Comparison of ENCODE assay signal across 29 cellular contexts in the genomic region with DNA sequence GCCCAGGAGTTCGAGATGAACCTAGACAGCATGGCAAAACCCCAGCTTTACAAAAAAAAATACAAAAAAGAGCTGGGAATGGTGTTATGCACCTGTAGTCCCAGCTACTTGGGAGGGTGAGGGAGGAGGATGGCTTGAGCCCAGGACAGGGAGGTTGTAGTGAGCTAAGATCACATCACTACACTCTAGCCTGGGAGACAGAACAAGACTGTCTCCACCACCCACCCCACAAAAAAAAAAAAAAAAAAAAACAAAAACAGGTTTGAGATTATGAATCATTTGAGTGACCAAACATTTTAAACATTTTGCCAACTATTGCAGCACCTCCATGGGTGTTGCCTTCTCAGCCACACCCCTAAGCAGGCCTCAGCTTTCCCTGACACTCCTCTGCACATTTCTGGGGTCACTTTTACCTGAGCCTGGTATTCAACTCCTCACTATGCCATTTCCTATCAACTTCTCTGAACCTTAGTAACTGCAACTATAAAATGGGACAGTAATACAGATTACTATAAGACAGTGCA. TPM values are rescaled to one million over a fixed set of nuclear protein-coding genes. Genes with fewer than 3 reads are reported as not detected.
"Had no signal": no experiment of that assay in that cellular context is flagged by ENCODE, and none has a peak within 500 bp of the region (broad histone marks: within the 10 kb centered on the region; RNA-seq: fewer than 3 reads in every experiment).

No MANE protein-coding gene starts in this region.

- H3K9me3 ChIP-seq: ascending aorta, body of pancreas, MG63 had no signal

- DNase-seq: activated B cell treated with CpG ODN at 0.5 μM for 24 hours; activated CD4-positive, alpha-beta memory T cell treated with anti-CD3 and anti-CD28 coated beads for 36 hours; activated CD4-positive, alpha-beta T cell treated with anti-CD3 and anti-CD28 coated beads for 1 hour; activated CD4-positive, alpha-beta T cell treated with anti-CD3 and anti-CD28 coated beads, Interleukin-2, amount 10 ng/mL, durations not matched to agents 7 days and 5 days; activated CD8-positive, alpha-beta memory T cell treated with anti-CD3 and anti-CD28 coated beads for 24 hours; activated effector memory CD4-positive, alpha-beta T cell treated with anti-CD3 and anti-CD28 coated beads, Interleukin-2, amount 50 U/mL, for 16 hours; activated naive CD4-positive, alpha-beta T cell treated with Interleukin-2 at 50 U/mL for 16 hours; activated naive CD8-positive, alpha-beta T cell treated with anti-CD3 and anti-CD28 coated beads, Interleukin-2, amount 50 U/mL, for 24 hours; activated T-cell treated with anti-CD3 and anti-CD28 coated beads, Interleukin-2, amount 50 U/mL, for 4 hours; amniotic stem cell; body of pancreas; MG63; MV-4-11; NCI-H1092 treated with DMSO at 0.1 percent for 48 hours; NCI-H1417 treated with DMSO at 0.1 percent for 48 hours; NCI-H187 treated with DMSO at 0.1 percent for 48 hours; NCI-H2081 treated with DMSO at 0.1 percent for 48 hours; NCI-H2171; NCI-H2227 treated with DMSO at 0.1 percent for 48 hours; NCI-H446 treated with DMSO at 0.1 percent for 48 hours; NCI-H524 treated with DMSO at 0.1 percent for 48 hours; NCI-H774; SIG-M5; T-cell; T-helper 2 cell; T1000 had no signal

- H3K36me3 ChIP-seq: ascending aorta, MG63 had no signal

- ATAC-seq: activated naive CD4-positive, alpha-beta T cell treated with anti-CD3 and anti-CD28 coated beads, Interleukin-2, amount 50 U/mL, for 72 hours; activated naive CD8-positive, alpha-beta T cell treated with anti-CD3 and anti-CD28 coated beads, Interleukin-2, amount 50 U/mL, for 24 hours; activated T-cell treated with anti-CD3 and anti-CD28 coated beads, Interleukin-2, amount 50 U/mL, for 4 hours; body of pancreas; T-cell had no signal

- H3K4me3 ChIP-seq: ascending aorta, body of pancreas, MG63 had no signal

- H3K27ac ChIP-seq: ascending aorta, body of pancreas, KMS-11 had no signal

- H3K27me3 ChIP-seq: ascending aorta, body of pancreas, MG63 had no signal

- H3K4me1 ChIP-seq: ascending aorta, body of pancreas had no signal

RNA-seq across cellular contexts. Expression of gene IL5RA, which starts 41.8 kb away (rescaled TPM):
- total RNA-seq: activated B cell treated with CpG ODN at 0.5 μM for 24 hours; activated CD4-positive, alpha-beta T cell treated with anti-CD3 and anti-CD28 coated beads, Interleukin-2, amount 10 ng/mL, durations not matched to agents 7 days and 5 days; activated naive CD4-positive, alpha-beta T cell treated with anti-CD3 and anti-CD28 coated beads, Interleukin-2, amount 50 U/mL, for 72 hours; ascending aorta; body of pancreas had no signal
